1 cellular context compared by ENCODE assay signal in the genomic region with DNA sequence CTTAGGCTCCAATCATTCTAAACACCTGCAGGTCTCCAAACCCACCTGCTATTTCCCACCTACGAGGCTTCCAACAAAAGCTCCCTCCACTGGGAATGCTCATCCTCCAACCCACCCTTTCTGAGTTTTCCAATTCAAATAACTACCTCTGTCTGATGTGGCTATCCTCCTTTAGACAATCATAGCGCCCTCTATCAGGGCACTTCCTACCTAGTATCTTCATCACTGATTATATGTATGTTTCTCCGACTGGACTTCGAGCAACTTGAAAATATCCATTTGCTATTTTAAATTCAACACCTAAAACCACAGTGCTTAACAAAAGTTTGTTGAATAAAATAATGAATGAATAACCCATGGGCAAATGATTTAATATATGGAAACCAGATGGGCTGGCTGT.
TF ChIP-seq lines count a peak whose summit lies in the region.

No MANE protein-coding gene starts in this region.

TF ChIP-seq in K562, 482 proteins besides CTCF, POLR2A, EP300 and RAD21 (continued from another document):
- no peak for TF ChIP-seq PCBP1 (IDR thresholded peaks at IDR 0.05; ENCODE audit: low read depth, low read length, poor library complexity, severe bottlenecking)
- no peak for TF ChIP-seq ZNF764 (CRISPR knock-in tag; IDR thresholded peaks at IDR 0.05; ENCODE audit: low read depth)
- TF ChIP-seq CC2D1A (IDR thresholded peaks at IDR 0.05) = no peak
- no peak for TF ChIP-seq HDAC6 (IDR thresholded peaks at IDR 0.05; ENCODE audit: low read depth, low read length)
- no peak for TF ChIP-seq ZNF830 (CRISPR knock-in tag; IDR thresholded peaks at IDR 0.05)
- TF ChIP-seq NUFIP1 (IDR thresholded peaks at IDR 0.05; ENCODE audit: partially characterized antibody) = no peak
- no peak for TF ChIP-seq ZNF140 (CRISPR knock-in tag; IDR thresholded peaks at IDR 0.05)
- TF ChIP-seq RBM34 (IDR thresholded peaks at IDR 0.05; ENCODE audit: borderline replicate concordance, insufficient read depth, low read length) = no peak
